Comparison of ENCODE assay signal across 10 cellular contexts in genomic region chr1:27868932-27869718, GRCh38. TPM values are rescaled to one million over a fixed set of nuclear protein-coding genes. Genes with fewer than 3 reads are reported as not detected.
DNase-seq lines count a peak whose midpoint lies in the region; ATAC-seq, FAIRE-seq and TF ChIP-seq lines count a peak whose summit lies in the region.
"Had no signal": no experiment of that assay in that cellular context is flagged by ENCODE, and none has a peak within 500 bp of the region (broad histone marks: within the 10 kb centered on the region; RNA-seq: fewer than 3 reads in every experiment).

No MANE protein-coding gene starts in this region.

- H3K4me3 Mint-ChIP-seq in endothelial cell (ENCODE audit: unreplicated experiment): no peak overlapping the region

- TF ChIP-seq CTCF in K562 (IDR thresholded peaks at IDR 0.05 in 2 of 3, conservative IDR thresholded peaks at IDR 0.05 in 1 of 3; ENCODE audit: insufficient read depth in 2 of 3, low read depth in 1 of 3, low read length in 3 of 3): no peak
- no peak for TF ChIP-seq CTCF in endothelial cell (IDR thresholded peaks at IDR 0.05; ENCODE audit: unreplicated experiment)

- no peak overlapping the region for H3K27ac Mint-ChIP-seq in endothelial cell (ENCODE audit: unreplicated experiment)

- H3K4me1 ChIP-seq in K562 (replicated peaks in 1 of 2; ENCODE audit: control insufficient read depth in 2 of 2, insufficient read depth in 2 of 2, low read length in 2 of 2): peaks cover 36 to 64% of the 10 kb centered on the region in 2 experiments

- H3K9me3 ChIP-seq in K562 (replicated peaks; ENCODE audit: control insufficient read depth, insufficient read depth, low read depth, low read length) (no peaks in the 10 kb centered on the region), MG63 (no peaks in the 10 kb centered on the region)

- peak overlapping the region; percentile 78 to 82; a peak in 3 of 4 replicates for H3K9ac ChIP-seq in K562 (ENCODE audit: insufficient read depth in 1 of 2, low read depth in 2 of 2, low read length in 2 of 2)

- no peaks in the 10 kb centered on the region; the same call in 1 of the 2 replicates for H4K20me1 ChIP-seq in K562 (replicated peaks; ENCODE audit: control insufficient read depth, insufficient read depth, low read length)

- BruUV-seq in K562 (replicated peaks; lab: Mats Ljungman, UMichigan): no TSS peak

- no peaks in the 10 kb centered on the region for H3K9me1 ChIP-seq in K562 (ENCODE audit: control insufficient read depth, insufficient read depth, low read length)

- CTCF ChIA-PET in K562 (lab: Yijun Ruan, JAX; ENCODE audit: low intra/inter-chr PET ratio): no interaction called here

- in situ Hi-C loops in K562 (cut with MboI): loop anchor here (10.0 kb wide), 1 partner anchor 326 kb away; no protein-coding TSS in a partner anchor

- H3K27me3 ChIP-seq in K562 (ENCODE audit: control insufficient read depth in 2 of 2, insufficient read depth in 2 of 2, low read length in 2 of 2) (no peaks in the 10 kb centered on the region), MG63 (no peaks in the 10 kb centered on the region)

- no peak overlapping the region for H3K4me3 ChIP-seq in K562
- no peak overlapping the region for H3K4me3 ChIP-seq in MG63

- peaks cover 3% of the 10 kb centered on the region; the same call in 1 of the 3 replicates for H3K79me2 ChIP-seq in K562 (ENCODE audit: control insufficient read depth, insufficient read depth, low read length)

- WGBS in K562 (ENCODE audit: insufficient coverage, low coverage, missing lambda C conversion rate): 43% methylated on average over 15 of the region's 16 CpGs

- H3K36me3 ChIP-seq in K562 (ENCODE audit: control insufficient read depth, insufficient read depth, low read length) (no peaks in the 10 kb centered on the region), MG63 (no peaks in the 10 kb centered on the region)

- ATAC-seq in K562: peak; percentile 7; the same call in 2 of the 3 replicates

- peak overlapping the region; percentile 77 for H2AFZ ChIP-seq in K562 (ENCODE audit: low read depth, low read length)

- H3K4me2 ChIP-seq in K562 (ENCODE audit: insufficient read depth, low read length): peak overlapping the region; percentile 46

- POLR2A ChIA-PET in K562 (lab: Yijun Ruan, JAX): interaction anchor here (0.6 to 0.8 kb wide), 3 partner anchors 460 to 1147 kb away, joined by 3 to 5 read pairs (median 3); partner anchors contain the start of gene MED18

- H3K27me3 Mint-ChIP-seq in endothelial cell (ENCODE audit: unreplicated experiment): no peaks in the 10 kb centered on the region

- TF ChIP-seq EP300 in K562 (IDR thresholded peaks at IDR 0.05; ENCODE audit: low read length): no peak

- TF ChIP-seq RAD21 in K562 (CRISPR knock-in tag; conservative IDR thresholded peaks at IDR 0.05 in 1 of 2, IDR thresholded peaks at IDR 0.05 in 1 of 2): 0 out of 4 replicates have a peak, but pooled peaks of 1 of the 2 experiments have one; percentile 9

- FAIRE-seq in K562 (lab: Jason Lieb, UNC): peak; percentile 40
- FAIRE-seq: A204.1, islet of Langerhans had no signal

- intact Hi-C loops in K562 (cut with micrococcal nuclease): loop anchor here (2.0 kb wide), 1 partner anchor 366 kb away; no protein-coding TSS in a partner anchor

- H3K9me3 Mint-ChIP-seq in endothelial cell (ENCODE audit: unreplicated experiment): no peaks in the 10 kb centered on the region

- DNase-seq in SIG-M5 treated with dmso at 0.1 percent for 504 hours (lab: John Stamatoyannopoulos, UW; ENCODE audit: unreplicated experiment) (peak; percentile 55), SIG-M5 (lab: John Stamatoyannopoulos, UW) (no peak), T-helper 2 cell (peak; percentile 22 to 96 (median 48)), K562 (ENCODE audit: extremely low read depth in 1 of 4, low spot score in 3 of 4) (peak in 2 of 4 experiments; percentile 54 to 57), endothelial cell (ENCODE audit: low spot score) (no peak), MG63 (no peak), NCI-H1417 treated with DMSO at 0.1 percent for 48 hours (lab: John Stamatoyannopoulos, UW) (no peak)
- peak; percentile 38 for DNase-seq in stimulated activated CD4-positive, alpha-beta T cell treated with anti-CD3 and anti-CD28 coated beads, Interleukin-2, amount 100 ng/mL, for 4 hours (ENCODE audit: low read depth)

- peak overlapping the region; percentile 93 for H3K27ac ChIP-seq in K562 (ENCODE audit: extremely low read depth, low read depth, low read length)

- TF ChIP-seq POLR2A in K562 (conservative IDR thresholded peaks at IDR 0.05): no peak

- peaks cover 15% of the 10 kb centered on the region for H3K4me1 Mint-ChIP-seq in endothelial cell (ENCODE audit: unreplicated experiment)

- H3K36me3 Mint-ChIP-seq in endothelial cell (ENCODE audit: low read depth, unreplicated experiment): no peaks in the 10 kb centered on the region

TF ChIP-seq in K562, 482 proteins besides CTCF, POLR2A, EP300 and RAD21 (continues in another document):
- TF ChIP-seq KAT8 (IDR thresholded peaks at IDR 0.05; ENCODE audit: low read depth) (no peak), ZNF316 (IDR thresholded peaks at IDR 0.05) (no peak)

RNA-seq across cellular contexts. Expression of gene THEMIS2, which starts 3.2 kb away (rescaled TPM):
- total RNA-seq in K562 (2011; cell fraction: chromatin; rRNA removed; ENCODE audit: low replicate concordance): 11.1 and 36.1 TPM in 2 replicates
- 23.2 and 25.5 TPM in 2 replicates for total RNA-seq in K562 (2011; cell fraction: nucleolus; rRNA removed)
- total RNA-seq in K562 (2011; cell fraction: nucleoplasm; rRNA removed): 18.8 and 19.5 TPM in 2 replicates
- total RNA-seq in K562 (2014; rRNA removed) (10.8 and 12.6 TPM in 2 replicates), K562 (2014; rRNA removed; fragmentation: Illumina TruSeq; extraction: Trizol) (4.2 and 6.8 TPM in 2 replicates), K562 (2015; rRNA removed; fragmentation: Illumina TruSeq; extraction: Trizol) (4.6 and 4.9 TPM in 2 replicates), K562 (2021) (12.7 TPM in 2 replicates), endothelial cell (ENCODE audit: unreplicated experiment) (9.6 TPM)
- polyA plus RNA-seq in K562 (2011; rRNA removed) (8.5 and 16.9 TPM in 2 replicates), K562 (2014; fragmentation: Illumina TruSeq; extraction: Trizol) (8.0 and 9.5 TPM in 2 replicates), K562 (2014; fragmentation: Nextera tagmentation; extraction: Ambion mirVana) (1 to 10 TPM; 2.3 to 3.4 TPM), K562 (2014; rRNA removed) (11.7 and 12.8 TPM in 2 replicates)
- polyA plus RNA-seq in K562 (2011; cell fraction: cytosol; rRNA removed): 15.5 and 15.9 TPM in 2 replicates
- 23.2 and 24.7 TPM in 2 replicates for polyA plus RNA-seq in K562 (2011; cell fraction: nucleus; rRNA removed)
- polyA plus RNA-seq in K562 (2012): 8.4 and 16.6 TPM in 2 replicates
- 7.9 and 9.4 TPM in 2 replicates for polyA minus RNA-seq in K562 (2011; rRNA and poly(A)+ RNA removed)
- polyA minus RNA-seq in K562 (2011; cell fraction: cytosol; rRNA and poly(A)+ RNA removed): 7.0 and 10.6 TPM in 2 replicates
- polyA minus RNA-seq in K562 (2011; cell fraction: nucleus; rRNA and poly(A)+ RNA removed): 8.6 and 11.6 TPM in 2 replicates
- 8.9 and 9.0 TPM in 2 replicates for total RNA-seq in MG63 (2014; rRNA removed; shearing (Covaris generic); ENCODE audit: low replicate concordance)

RNA-seq across cellular contexts. Expression of gene PPP1R8, which starts 38.5 kb away (rescaled TPM):
- total RNA-seq in K562 (2011; cell fraction: chromatin; rRNA removed; ENCODE audit: low replicate concordance): 20.9 and 25.0 TPM in 2 replicates
- 24.2 and 25.8 TPM in 2 replicates for total RNA-seq in K562 (2011; cell fraction: nucleolus; rRNA removed)
- total RNA-seq in K562 (2011; cell fraction: nucleoplasm; rRNA removed): 22.5 and 26.0 TPM in 2 replicates
- total RNA-seq in K562 (2014; rRNA removed): 70.7 and 79.1 TPM in 2 replicates
- 74.6 and 79.6 TPM in 2 replicates for total RNA-seq in K562 (2014; rRNA removed; fragmentation: Illumina TruSeq; extraction: Trizol)
- 80.1 and 87.9 TPM in 2 replicates for total RNA-seq in K562 (2015; rRNA removed; fragmentation: Illumina TruSeq; extraction: Trizol)
- total RNA-seq in K562 (2021): 66.7 and 75.3 TPM in 2 replicates
- 89.6 and 101 TPM in 2 replicates for polyA plus RNA-seq in K562 (2011; rRNA removed)
- polyA plus RNA-seq in K562 (2011; cell fraction: cytosol; rRNA removed): 74.3 and 80.9 TPM in 2 replicates
- polyA plus RNA-seq in K562 (2011; cell fraction: nucleus; rRNA removed): 37.2 and 44.2 TPM in 2 replicates
- 53.6 and 64.5 TPM in 2 replicates for polyA plus RNA-seq in K562 (2012)
- 107 and 132 TPM in 2 replicates for polyA plus RNA-seq in K562 (2014; fragmentation: Illumina TruSeq; extraction: Trizol)
- 10 to 100 TPM; 16.2 to 20.2 TPM for polyA plus RNA-seq in K562 (2014; fragmentation: Nextera tagmentation; extraction: Ambion mirVana)
- 83.0 and 89.5 TPM in 2 replicates for polyA plus RNA-seq in K562 (2014; rRNA removed)
- polyA minus RNA-seq in K562 (2011; rRNA and poly(A)+ RNA removed): 120 and 129 TPM in 2 replicates
- 48.7 and 53.1 TPM in 2 replicates for polyA minus RNA-seq in K562 (2011; cell fraction: cytosol; rRNA and poly(A)+ RNA removed)
- 12.4 and 24.0 TPM in 2 replicates for polyA minus RNA-seq in K562 (2011; cell fraction: nucleus; rRNA and poly(A)+ RNA removed)
- 46.9 TPM for total RNA-seq in endothelial cell (ENCODE audit: unreplicated experiment)
- 68.6 and 72.5 TPM in 2 replicates for total RNA-seq in MG63 (2014; rRNA removed; shearing (Covaris generic); ENCODE audit: low replicate concordance)

RNA-seq across cellular contexts. Expression of gene RPA2, which starts 45.2 kb away (rescaled TPM):
- total RNA-seq in K562 (2011; cell fraction: chromatin; rRNA removed; ENCODE audit: low replicate concordance): 37.6 and 39.9 TPM in 2 replicates
- 42.4 and 43.4 TPM in 2 replicates for total RNA-seq in K562 (2011; cell fraction: nucleolus; rRNA removed)
- total RNA-seq in K562 (2011; cell fraction: nucleoplasm; rRNA removed): 47.2 and 54.0 TPM in 2 replicates
- total RNA-seq in K562 (2014; rRNA removed) (177 and 243 TPM in 2 replicates), K562 (2014; rRNA removed; fragmentation: Illumina TruSeq; extraction: Trizol) (150 and 169 TPM in 2 replicates), K562 (2015; rRNA removed; fragmentation: Illumina TruSeq; extraction: Trizol) (136 and 144 TPM in 2 replicates), K562 (2021) (119 and 121 TPM in 2 replicates), endothelial cell (ENCODE audit: unreplicated experiment) (34.6 TPM)
- polyA plus RNA-seq in K562 (2011; rRNA removed) (177 and 222 TPM in 2 replicates), K562 (2014; fragmentation: Illumina TruSeq; extraction: Trizol) (198 and 207 TPM in 2 replicates), K562 (2014; fragmentation: Nextera tagmentation; extraction: Ambion mirVana) (100 to 1,000 TPM; 260 to 516 TPM), K562 (2014; rRNA removed) (265 and 295 TPM in 2 replicates)
- 110 and 113 TPM in 2 replicates for polyA plus RNA-seq in K562 (2011; cell fraction: cytosol; rRNA removed)
- polyA plus RNA-seq in K562 (2011; cell fraction: nucleus; rRNA removed): 85.8 and 86.7 TPM in 2 replicates
- polyA plus RNA-seq in K562 (2012): 103 and 129 TPM in 2 replicates
- polyA minus RNA-seq in K562 (2011; rRNA and poly(A)+ RNA removed): 69.4 and 70.6 TPM in 2 replicates
- polyA minus RNA-seq in K562 (2011; cell fraction: cytosol; rRNA and poly(A)+ RNA removed): 40.0 and 42.4 TPM in 2 replicates
- polyA minus RNA-seq in K562 (2011; cell fraction: nucleus; rRNA and poly(A)+ RNA removed): 18.3 and 27.1 TPM in 2 replicates
- 50.5 and 63.9 TPM in 2 replicates for total RNA-seq in MG63 (2014; rRNA removed; shearing (Covaris generic); ENCODE audit: low replicate concordance)

Comparison
In these comparisons a context has a peak if more than half of its experiments do, and no peak if none do; other contexts are left out.
1. DNase-seq: peak in SIG-M5 treated with dmso at 0.1 percent for 504 hours (single experiment), T-helper 2 cell (5 of 5) and stimulated activated CD4-positive, alpha-beta T cell treated with anti-CD3 and anti-CD28 coated beads, Interleukin-2, amount 100 ng/mL, for 4 hours (single experiment); none in SIG-M5 (single experiment), endothelial cell (single experiment), MG63 (single experiment) and NCI-H1417 treated with DMSO at 0.1 percent for 48 hours (single experiment).